In genomic region chr5:170109059-170110031, GRCh38 we compare ENCODE assay signal across 19 cellular contexts. TPM values are rescaled to one million over a fixed set of nuclear protein-coding genes. Genes with fewer than 3 reads are reported as not detected.
A peak's percentile ranks its signal among the peaks of the same experiment; 100 is the strongest.
DNase-seq lines count a peak whose midpoint lies in the region; ATAC-seq and TF ChIP-seq lines count a peak whose summit lies in the region.
"Had no signal": no experiment of that assay in that cellular context is flagged by ENCODE, and none has a peak within 500 bp of the region (broad histone marks: within the 10 kb centered on the region; RNA-seq: fewer than 3 reads in every experiment).

No MANE protein-coding gene starts in this region.

- no peaks in the 10 kb centered on the region for H3K36me3 ChIP-seq in effector memory CD4-positive, alpha-beta T cell (ENCODE audit: control insufficient read depth, insufficient read depth, low read length)
- H3K36me3 ChIP-seq: BLaER1 had no signal

- H3K36me3 Mint-ChIP-seq in endothelial cell (ENCODE audit: low read depth, unreplicated experiment), result peaks cover 4% of the 10 kb centered on the region
- H3K36me3 Mint-ChIP-seq: CD8-positive, alpha-beta T cell had no signal

- H3K27me3 Mint-ChIP-seq in endothelial cell (ENCODE audit: unreplicated experiment), result peaks cover 16% of the 10 kb centered on the region

- H3K4me1 ChIP-seq in effector memory CD4-positive, alpha-beta T cell (ENCODE audit: control insufficient read depth, insufficient read depth, low read length, poor library complexity, severe bottlenecking), result no peaks in the 10 kb centered on the region

- peaks cover 52% of the 10 kb centered on the region for H3K4me1 Mint-ChIP-seq in endothelial cell (ENCODE audit: unreplicated experiment)

- ATAC-seq in HG03196 (IDR thresholded peaks at IDR 0.05; ENCODE audit: unreplicated experiment), result no peak
- ATAC-seq: CD8-positive, alpha-beta T cell had no signal

- no peak overlapping the region for H3K4me3 ChIP-seq in effector memory CD4-positive, alpha-beta T cell (ENCODE audit: insufficient read depth, low read depth, low read length, poor library complexity, severe bottlenecking)
- H3K4me3 ChIP-seq: BLaER1, SK-N-MC had no signal

- peak overlapping the region; percentile 84 for H3K27ac Mint-ChIP-seq in endothelial cell (ENCODE audit: unreplicated experiment)
- H3K27ac Mint-ChIP-seq: CD8-positive, alpha-beta T cell had no signal

- TF ChIP-seq CTCF in endothelial cell (IDR thresholded peaks at IDR 0.05; ENCODE audit: unreplicated experiment), result no peak

- no peak overlapping the region for H3K4me3 Mint-ChIP-seq in endothelial cell (ENCODE audit: unreplicated experiment)
- H3K4me3 Mint-ChIP-seq: CD8-positive, alpha-beta T cell had no signal

- no peaks in the 10 kb centered on the region for H3K9me3 ChIP-seq in effector memory CD4-positive, alpha-beta T cell (ENCODE audit: control insufficient read depth, low read length)
- H3K9me3 ChIP-seq: BLaER1 had no signal

- CTCF ChIA-PET in HEK293T (lab: Yijun Ruan, JAX), result no interaction called here

- DNase-seq in ELF-1 (ENCODE audit: low read depth, low spot score) (peak; percentile 34), NCI-H69 (lab: John Stamatoyannopoulos, UW) (peak; percentile 17), endothelial cell (ENCODE audit: low spot score) (no peak), HEK293T (ENCODE audit: extremely low spot score) (no peak)
- DNase-seq in stimulated activated CD8-positive, alpha-beta memory T cell treated with anti-CD3 and anti-CD28 coated beads, Interleukin-4, amount 100 ng/mL, for 48 hours, result peak; percentile 3
- no peak for DNase-seq in effector memory CD4-positive, alpha-beta T cell
- DNase-seq: CD8-positive, alpha-beta T cell; HCEC 1CT; KG1; NCI-H1694 treated with DMSO at 0.1 percent for 48 hours; NCI-H510A; NCI-H774; SHP77 had no signal

- POLR2A ChIA-PET in HEK293T (lab: Yijun Ruan, JAX), result no interaction called here

- H3K27me3 ChIP-seq in effector memory CD4-positive, alpha-beta T cell (replicated peaks; ENCODE audit: control insufficient read depth, insufficient read depth, low read length, poor library complexity, severe bottlenecking), result no peaks in the 10 kb centered on the region
- H3K27me3 ChIP-seq: BLaER1 had no signal

- no peak overlapping the region for H3K27ac ChIP-seq in effector memory CD4-positive, alpha-beta T cell (ENCODE audit: insufficient read depth, low read length, poor library complexity, severe bottlenecking)
- H3K27ac ChIP-seq: BLaER1, SK-N-MC had no signal

- no peaks in the 10 kb centered on the region for H3K9me3 Mint-ChIP-seq in endothelial cell (ENCODE audit: unreplicated experiment)
- H3K9me3 Mint-ChIP-seq: CD8-positive, alpha-beta T cell had no signal

TF ChIP-seq in HEK293T, 16 proteins besides CTCF, POLR2A, EP300 and RAD21:
- no peak for TF ChIP-seq L3MBTL2 (conservative IDR thresholded peaks at IDR 0.05)
- TF ChIP-seq ARNT (IDR thresholded peaks at IDR 0.05), result no peak
- no peak for TF ChIP-seq SP1 (IDR thresholded peaks at IDR 0.05)
- no peak for TF ChIP-seq ELF4 (IDR thresholded peaks at IDR 0.05)
- no peak for TF ChIP-seq CTBP1 (IDR thresholded peaks at IDR 0.05; ENCODE audit: borderline replicate concordance)
- no peak for TF ChIP-seq PKNOX1 (IDR thresholded peaks at IDR 0.05)
- no peak for TF ChIP-seq BHLHE40 (IDR thresholded peaks at IDR 0.05; ENCODE audit: borderline replicate concordance)
- TF ChIP-seq FOXK2 (IDR thresholded peaks at IDR 0.05), result no peak
- no peak for TF ChIP-seq FOXA1 (IDR thresholded peaks at IDR 0.05)
- TF ChIP-seq TARDBP (IDR thresholded peaks at IDR 0.05), result no peak
- no peak for TF ChIP-seq HDGF (IDR thresholded peaks at IDR 0.05; ENCODE audit: borderline replicate concordance)
- no peak for TF ChIP-seq ZNF384 (IDR thresholded peaks at IDR 0.05)
- no peak for TF ChIP-seq NFRKB (IDR thresholded peaks at IDR 0.05)
- no peak for TF ChIP-seq SUZ12 (IDR thresholded peaks at IDR 0.05)
- TF ChIP-seq FOXM1 (IDR thresholded peaks at IDR 0.05; ENCODE audit: borderline replicate concordance), result no peak
- TF ChIP-seq LEF1 (IDR thresholded peaks at IDR 0.05; ENCODE audit: borderline replicate concordance), result no peak

RNA-seq across cellular contexts. Expression of gene FOXI1, which starts 3.6 kb away (rescaled TPM):
- 2.2 TPM for total RNA-seq in endothelial cell (ENCODE audit: unreplicated experiment)
- total RNA-seq: A673; CD8-positive, alpha-beta T cell; OCI-LY7; RPMI7951 had no signal

Comparison
In these comparisons a context has a peak if more than half of its experiments do, and no peak if none do; other contexts are left out.
1. DNase-seq: peak in ELF-1 (single experiment), NCI-H69 (single experiment) and stimulated activated CD8-positive, alpha-beta memory T cell treated with anti-CD3 and anti-CD28 coated beads, Interleukin-4, amount 100 ng/mL, for 48 hours (single experiment); none in endothelial cell (single experiment), effector memory CD4-positive, alpha-beta T cell (0 of 3) and HEK293T (single experiment).